Comparison of ENCODE assay signal across 1 cellular context in genomic region chr9:106799146-106799545, GRCh38.
TF ChIP-seq lines count a peak whose summit lies in the region.

No MANE protein-coding gene starts in this region.

TF ChIP-seq in H1, 55 proteins besides CTCF, POLR2A, EP300 and RAD21:
- peak; percentile 68; the same call in 1 of the 2 replicates for TF ChIP-seq TEAD4 (IDR thresholded peaks at IDR 0.05; ENCODE audit: low read depth, low read length)
- TF ChIP-seq ZNF274 (IDR thresholded peaks at IDR 0.05; ENCODE audit: borderline replicate concordance, extremely low read depth, low read length) = no peak
- TF ChIP-seq CHD7 (IDR thresholded peaks at IDR 0.05; ENCODE audit: insufficient replicate concordance, low read length) = no peak
- TF ChIP-seq SIX5 (IDR thresholded peaks at IDR 0.05; ENCODE audit: low read depth, low read length) = no peak
- peak; percentile 64; the same call in 1 of the 2 replicates for TF ChIP-seq TCF12 (IDR thresholded peaks at IDR 0.05; ENCODE audit: low read depth, low read length)
- no peak for TF ChIP-seq RXRA (IDR thresholded peaks at IDR 0.05; ENCODE audit: insufficient read depth, low read depth, low read length)
- TF ChIP-seq JUND (IDR thresholded peaks at IDR 0.05; ENCODE audit: low read length) = 0 out of 2 replicates have a peak, but pooled peaks have one; percentile 39
- TF ChIP-seq GABPA (IDR thresholded peaks at IDR 0.05; ENCODE audit: borderline replicate concordance, insufficient read depth, low read length) = no peak
TF ChIP-seq in H1: peak in this region for 3.
